In genomic region chr1:24918995-24919605, GRCh38 we compare ENCODE assay signal across 22 cellular contexts. TPM values are rescaled to one million over a fixed set of nuclear protein-coding genes. Genes with fewer than 3 reads are reported as not detected.
A peak's percentile ranks its signal among the peaks of the same experiment; 100 is the strongest.
DNase-seq lines count a peak whose midpoint lies in the region; ATAC-seq and TF ChIP-seq lines count a peak whose summit lies in the region.
"Had no signal": no experiment of that assay in that cellular context is flagged by ENCODE, and none has a peak within 500 bp of the region (broad histone marks: within the 10 kb centered on the region; RNA-seq: fewer than 3 reads in every experiment).

No MANE protein-coding gene starts in this region.

- no peak overlapping the region for H3K27ac ChIP-seq in CD4-positive, alpha-beta T cell (ENCODE audit: low read depth, low read length)
- no peak overlapping the region for H3K27ac ChIP-seq in CD8-positive, alpha-beta T cell (ENCODE audit: low read depth, low read length)
- H3K27ac ChIP-seq: coronary artery, KMS-11, left ventricle myocardium inferior, upper lobe of right lung had no signal

- no peak for DNase-seq in CD4-positive, alpha-beta T cell
- no peak for DNase-seq in CD8-positive, alpha-beta T cell
- no peak for DNase-seq in activated CD8-positive, alpha-beta T cell treated with anti-CD3 and anti-CD28 coated beads, Interleukin-2, amount 10 ng/mL, durations not matched to agents 7 days and 5 days
- DNase-seq in immature natural killer cell (peak in 2 of 3 donors; percentile 0 to 7), T-helper 2 cell (no peak), SKM-1 treated with dmso at 0.1 percent for 144 hours (lab: John Stamatoyannopoulos, UW; ENCODE audit: unreplicated experiment) (no peak)
- DNase-seq: hypothalamus, left ventricle myocardium inferior, NCI-H1417 treated with DMSO at 0.1 percent for 48 hours, NCI-H2107, NCI-H446 treated with DMSO at 0.1 percent for 48 hours, posterior cingulate gyrus, T1000, upper lobe of right lung had no signal

- POLR2A ChIA-PET in CD4-positive, alpha-beta T cell (lab: Charles Lee), result interaction anchor here (0.5 to 2.2 kb wide), 4 partner anchors 8 to 125 kb away, joined by 3 to 14 read pairs (median 3); partner anchors contain the start of gene RUNX3
- POLR2A ChIA-PET in CD8-positive, alpha-beta T cell (lab: Charles Lee), result interaction anchor here (0.6 to 2.3 kb wide), 5 partner anchors 8 to 343 kb away, joined by 4 to 9 read pairs (median 8); partner anchors contain the start of gene RUNX3
- POLR2A ChIA-PET in activated CD8-positive, alpha-beta T cell treated with anti-CD3 and anti-CD28 coated beads, Interleukin-2, amount 10 ng/mL, durations not matched to agents 7 days and 5 days (lab: Charles Lee), result interaction anchor here (0.7 to 1.4 kb wide), 2 partner anchors 314 to 1069 kb away, joined by 3 read pairs; no protein-coding TSS in a partner anchor

- no peak for TF ChIP-seq CTCF in CD4-positive, alpha-beta T cell (IDR thresholded peaks at IDR 0.05)
- no peak for TF ChIP-seq CTCF in CD8-positive, alpha-beta T cell (IDR thresholded peaks at IDR 0.05)

- no peak overlapping the region for H3K4me3 ChIP-seq in CD8-positive, alpha-beta T cell (ENCODE audit: low read depth, low read length)
- H3K4me3 ChIP-seq: GM23338, left ventricle myocardium inferior had no signal

- H3K9me3 Mint-ChIP-seq in CD4-positive, alpha-beta T cell, result no peaks in the 10 kb centered on the region
- H3K9me3 Mint-ChIP-seq in CD8-positive, alpha-beta T cell, result no peaks in the 10 kb centered on the region
- H3K9me3 Mint-ChIP-seq in activated CD8-positive, alpha-beta T cell treated with anti-CD3 and anti-CD28 coated beads, Interleukin-2, amount 10 ng/mL, durations not matched to agents 7 days and 5 days (ENCODE audit: insufficient read depth), result no peaks in the 10 kb centered on the region
- peaks cover 0 to 1% (median 0%) of the 10 kb centered on the region in 6 donors for H3K9me3 Mint-ChIP-seq in immature natural killer cell
- H3K9me3 Mint-ChIP-seq: GM23338, mesothelial cell of epicardium had no signal

- peak overlapping the region; percentile 73 for H3K27ac Mint-ChIP-seq in CD4-positive, alpha-beta T cell
- H3K27ac Mint-ChIP-seq in CD8-positive, alpha-beta T cell, result peak overlapping the region; percentile 79
- H3K27ac Mint-ChIP-seq in activated CD8-positive, alpha-beta T cell treated with anti-CD3 and anti-CD28 coated beads, Interleukin-2, amount 10 ng/mL, durations not matched to agents 7 days and 5 days, result peak overlapping the region; percentile 62
- peak overlapping the region; percentile 98 to 100 (median 100) for H3K27ac Mint-ChIP-seq in immature natural killer cell
- H3K27ac Mint-ChIP-seq: GM23338, mesothelial cell of epicardium had no signal

- H3K4me3 Mint-ChIP-seq in CD4-positive, alpha-beta T cell, result no peak overlapping the region
- H3K4me3 Mint-ChIP-seq in CD8-positive, alpha-beta T cell, result no peak overlapping the region
- H3K4me3 Mint-ChIP-seq in activated CD8-positive, alpha-beta T cell treated with anti-CD3 and anti-CD28 coated beads, Interleukin-2, amount 10 ng/mL, durations not matched to agents 7 days and 5 days, result no peak overlapping the region
- peak overlapping the region; percentile 51 to 97 (median 70) for H3K4me3 Mint-ChIP-seq in immature natural killer cell
- H3K4me3 Mint-ChIP-seq: GM23338, mesothelial cell of epicardium had no signal

- intact Hi-C loops in CD4-positive, alpha-beta T cell (cut with DNase I, micrococcal nuclease), result no loop called here
- intact Hi-C loops in CD8-positive, alpha-beta T cell (cut with DNase I, micrococcal nuclease), result loop anchor here in 1 of 2 experiments (5.0 kb wide), 1 partner anchor 497 kb away; no protein-coding TSS in a partner anchor

- H3K4me1 ChIP-seq in CD8-positive, alpha-beta T cell (ENCODE audit: insufficient read depth, low read length), result peaks cover 95% of the 10 kb centered on the region

- H3K27me3 Mint-ChIP-seq in CD4-positive, alpha-beta T cell, result no peaks in the 10 kb centered on the region
- no peaks in the 10 kb centered on the region for H3K27me3 Mint-ChIP-seq in CD8-positive, alpha-beta T cell (ENCODE audit: low read depth)
- no peaks in the 10 kb centered on the region for H3K27me3 Mint-ChIP-seq in activated CD8-positive, alpha-beta T cell treated with anti-CD3 and anti-CD28 coated beads, Interleukin-2, amount 10 ng/mL, durations not matched to agents 7 days and 5 days (ENCODE audit: low read depth)
- H3K27me3 Mint-ChIP-seq in immature natural killer cell (ENCODE audit: low read depth in 3 of 3), result peaks cover 59 to 79% (median 76%) of the 10 kb centered on the region in 3 donors

- no peaks in the 10 kb centered on the region for H3K27me3 ChIP-seq in CD4-positive, alpha-beta T cell (ENCODE audit: control insufficient read depth, insufficient read depth, low read length)
- no peaks in the 10 kb centered on the region for H3K27me3 ChIP-seq in CD8-positive, alpha-beta T cell (ENCODE audit: insufficient read depth, low read length)
- H3K27me3 ChIP-seq: upper lobe of right lung had no signal

- no peaks in the 10 kb centered on the region for H3K9me3 ChIP-seq in CD4-positive, alpha-beta T cell (ENCODE audit: control insufficient read depth, low read length)
- no peaks in the 10 kb centered on the region for H3K9me3 ChIP-seq in CD8-positive, alpha-beta T cell (ENCODE audit: low read length)
- H3K9me3 ChIP-seq: left ventricle myocardium inferior, upper lobe of right lung had no signal

- peaks cover 63% of the 10 kb centered on the region for H3K36me3 ChIP-seq in CD8-positive, alpha-beta T cell (ENCODE audit: insufficient read depth, low read length)
- H3K36me3 ChIP-seq: left ventricle myocardium inferior, upper lobe of right lung had no signal

- H3K4me1 Mint-ChIP-seq in CD4-positive, alpha-beta T cell (ENCODE audit: low read depth), result peaks cover 56% of the 10 kb centered on the region
- H3K4me1 Mint-ChIP-seq in CD8-positive, alpha-beta T cell (ENCODE audit: low read depth), result peaks cover 75% of the 10 kb centered on the region
- H3K4me1 Mint-ChIP-seq in activated CD8-positive, alpha-beta T cell treated with anti-CD3 and anti-CD28 coated beads, Interleukin-2, amount 10 ng/mL, durations not matched to agents 7 days and 5 days (ENCODE audit: low read depth), result peaks cover 95% of the 10 kb centered on the region
- peaks cover 97 to 99% of the 10 kb centered on the region in 2 donors for H3K4me1 Mint-ChIP-seq in immature natural killer cell

- CTCF ChIA-PET in CD4-positive, alpha-beta T cell (lab: Charles Lee), result interaction anchor here (0.6 kb wide), 1 partner anchor 14 kb away, joined by 3 read pairs; no protein-coding TSS in a partner anchor
- CTCF ChIA-PET in CD8-positive, alpha-beta T cell (lab: Charles Lee), result interaction anchor here (0.6 to 2.2 kb wide), 5 partner anchors 8 to 286 kb away, joined by 3 to 6 read pairs (median 4); no protein-coding TSS in a partner anchor
- CTCF ChIA-PET in activated CD8-positive, alpha-beta T cell treated with anti-CD3 and anti-CD28 coated beads, Interleukin-2, amount 10 ng/mL, durations not matched to agents 7 days and 5 days (lab: Charles Lee), result interaction anchor here (0.8 to 2.0 kb wide), 2 partner anchors 21 to 45 kb away, joined by 3 to 5 read pairs; no protein-coding TSS in a partner anchor

- no peak for ATAC-seq in CD4-positive, alpha-beta T cell (ENCODE audit: poor library complexity)
- no peak for ATAC-seq in CD8-positive, alpha-beta T cell
- no peak for ATAC-seq in activated CD8-positive, alpha-beta T cell treated with anti-CD3 and anti-CD28 coated beads, Interleukin-2, amount 10 ng/mL, durations not matched to agents 7 days and 5 days
- ATAC-seq in HG03354 (IDR thresholded peaks at IDR 0.05; ENCODE audit: poor library complexity, severe bottlenecking, unreplicated experiment), result no peak
- no peak for ATAC-seq in HG03521 (IDR thresholded peaks at IDR 0.05; ENCODE audit: unreplicated experiment)
- ATAC-seq: GM23338, sciatic nerve, upper lobe of right lung had no signal

- H3K36me3 Mint-ChIP-seq in CD4-positive, alpha-beta T cell (ENCODE audit: low read depth), result peaks cover 97% of the 10 kb centered on the region
- peaks cover 84% of the 10 kb centered on the region for H3K36me3 Mint-ChIP-seq in CD8-positive, alpha-beta T cell
- peaks cover 90% of the 10 kb centered on the region for H3K36me3 Mint-ChIP-seq in activated CD8-positive, alpha-beta T cell treated with anti-CD3 and anti-CD28 coated beads, Interleukin-2, amount 10 ng/mL, durations not matched to agents 7 days and 5 days (ENCODE audit: low read depth)
- peaks cover 44 to 81% (median 53%) of the 10 kb centered on the region in 3 donors for H3K36me3 Mint-ChIP-seq in immature natural killer cell
- H3K36me3 Mint-ChIP-seq: mesothelial cell of epicardium had no signal

RNA-seq across cellular contexts. Expression of gene RUNX3, which starts 11.0 kb away (rescaled TPM):
- total RNA-seq in CD4-positive, alpha-beta T cell, result 100 to 1,000 TPM; 202 to 209 TPM
- total RNA-seq in CD8-positive, alpha-beta T cell, result 100 to 1,000 TPM; 423 to 424 TPM
- 100 to 1,000 TPM; 144 to 147 TPM for total RNA-seq in activated CD8-positive, alpha-beta T cell treated with anti-CD3 and anti-CD28 coated beads, Interleukin-2, amount 10 ng/mL, durations not matched to agents 7 days and 5 days
- polyA plus RNA-seq in immature natural killer cell, result 100 to 1,000 TPM in 1 of 3 donors, 10 to 100 TPM in 2; 83.7 to 132 (median 93.2) TPM
- polyA plus RNA-seq: neural cell had no signal

Comparison
In these comparisons a context has a peak if more than half of its experiments do, and no peak if none do; other contexts are left out.
1. DNase-seq: peak in immature natural killer cell (2 of 3); none in CD4-positive, alpha-beta T cell (0 of 10), CD8-positive, alpha-beta T cell (0 of 7), activated CD8-positive, alpha-beta T cell treated with anti-CD3 and anti-CD28 coated beads, Interleukin-2, amount 10 ng/mL, durations not matched to agents 7 days and 5 days (single experiment), T-helper 2 cell (0 of 5) and SKM-1 treated with dmso at 0.1 percent for 144 hours (single experiment).
2. H3K4me3 Mint-ChIP-seq: peak in immature natural killer cell (5 of 5); none in CD4-positive, alpha-beta T cell (single experiment), CD8-positive, alpha-beta T cell (single experiment) and activated CD8-positive, alpha-beta T cell treated with anti-CD3 and anti-CD28 coated beads, Interleukin-2, amount 10 ng/mL, durations not matched to agents 7 days and 5 days (single experiment).
3. Peak in every context shown above with its lines, with median percentiles within 50 percentile points of each other: H3K27ac Mint-ChIP-seq.